30 cellular contexts compared by ENCODE assay signal in genomic region chr2:200622106-200622505, GRCh38. TPM values are rescaled to one million over a fixed set of nuclear protein-coding genes. Genes with fewer than 3 reads are reported as not detected.
"Had no signal": no experiment of that assay in that cellular context is flagged by ENCODE, and none has a peak within 500 bp of the region (broad histone marks: within the 10 kb centered on the region; RNA-seq: fewer than 3 reads in every experiment).

No MANE protein-coding gene starts in this region.

- DNase-seq: activated B cell treated with CpG ODN at 0.5 μM for 24 hours; activated CD4-positive, alpha-beta T cell treated with anti-CD3 and anti-CD28 coated beads for 48 hours; activated CD4-positive, alpha-beta T cell treated with anti-CD3 and anti-CD28 coated beads, Interleukin-2, amount 50 U/mL, for 1 hour; activated CD4-positive, alpha-beta T cell treated with anti-CD3 and anti-CD28 coated beads, Interleukin-2, amount 50 U/mL, for 48 hours; activated CD8-positive, alpha-beta memory T cell treated with anti-CD3 and anti-CD28 coated beads for 24 hours; activated CD8-positive, alpha-beta T cell treated with anti-CD3 and anti-CD28 coated beads for 36 hours; activated effector memory CD4-positive, alpha-beta T cell treated with Interleukin-2 at 50 U/mL for 16 hours; activated gamma-delta T cell treated with Interleukin-2 at 50 U/mL for 16 hours; activated naive CD4-positive, alpha-beta T cell treated with anti-CD3 and anti-CD28 coated beads, Interleukin-2, amount 50 U/mL, for 16 hours; activated naive CD4-positive, alpha-beta T cell treated with Interleukin-2 at 50 U/mL for 16 hours; activated T-cell treated with anti-CD3 and anti-CD28 coated beads, Interleukin-2, amount 50 U/mL, for 48 hours; adrenal gland; central memory CD4-positive, alpha-beta T cell; cerebellar nuclear complex; colonic mucosa; effector CD8-positive, alpha-beta T cell; esophagus squamous epithelium; head of caudate nucleus; hippocampal formation; WERI-Rb-1 had no signal

- H3K4me3 Mint-ChIP-seq: activated B cell treated with CpG ODN at 0.5 μM for 24 hours; activated CD8-positive, alpha-beta T cell treated with anti-CD3 and anti-CD28 coated beads for 36 hours; activated naive CD8-positive, alpha-beta T cell; brain had no signal

- ATAC-seq: activated CD4-positive, CD25-positive, alpha-beta regulatory T cell treated with anti-CD3 and anti-CD28 coated beads, Interleukin-2, amount 50 U/mL, for 24 hours; activated CD8-positive, alpha-beta T cell treated with anti-CD3 and anti-CD28 coated beads for 36 hours had no signal

- FAIRE-seq: endothelial cell of umbilical vein, frontal cortex, TTC549 had no signal

- H3K27ac Mint-ChIP-seq: activated B cell treated with CpG ODN at 0.5 μM for 24 hours; activated CD8-positive, alpha-beta T cell treated with anti-CD3 and anti-CD28 coated beads for 36 hours; activated naive CD8-positive, alpha-beta T cell; brain had no signal

- H3K27me3 ChIP-seq: adrenal gland, ascending aorta, breast epithelium, cardiac muscle cell, colonic mucosa, esophagus squamous epithelium had no signal

- H3K36me3 Mint-ChIP-seq: activated naive CD8-positive, alpha-beta T cell; brain had no signal

- H3K4me3 ChIP-seq: adrenal gland, ascending aorta, breast epithelium, cardiac muscle cell, colonic mucosa, esophagus squamous epithelium had no signal

- H3K4me1 ChIP-seq: ascending aorta, colonic mucosa had no signal

- H3K9me3 ChIP-seq: adrenal gland, ascending aorta, breast epithelium, colonic mucosa, esophagus squamous epithelium had no signal

- H3K36me3 ChIP-seq: breast epithelium, cardiac muscle cell, colonic mucosa, WERI-Rb-1 had no signal

- H3K27ac ChIP-seq: ascending aorta, breast epithelium, cardiac muscle cell, colonic mucosa, epithelial cell of prostate, esophagus squamous epithelium, WERI-Rb-1 had no signal

- H3K27me3 Mint-ChIP-seq: brain had no signal

- H3K9me3 Mint-ChIP-seq: activated B cell treated with CpG ODN at 0.5 μM for 24 hours; activated CD8-positive, alpha-beta T cell treated with anti-CD3 and anti-CD28 coated beads for 36 hours; brain had no signal

RNA-seq across cellular contexts. Expression of gene AOX1, which starts 36.3 kb away (rescaled TPM):
- total RNA-seq: cardiac muscle cell had no signal
- polyA plus RNA-seq: cardiac muscle cell had no signal
